ENCODE assay signal across 1 cellular context in the genomic region with DNA sequence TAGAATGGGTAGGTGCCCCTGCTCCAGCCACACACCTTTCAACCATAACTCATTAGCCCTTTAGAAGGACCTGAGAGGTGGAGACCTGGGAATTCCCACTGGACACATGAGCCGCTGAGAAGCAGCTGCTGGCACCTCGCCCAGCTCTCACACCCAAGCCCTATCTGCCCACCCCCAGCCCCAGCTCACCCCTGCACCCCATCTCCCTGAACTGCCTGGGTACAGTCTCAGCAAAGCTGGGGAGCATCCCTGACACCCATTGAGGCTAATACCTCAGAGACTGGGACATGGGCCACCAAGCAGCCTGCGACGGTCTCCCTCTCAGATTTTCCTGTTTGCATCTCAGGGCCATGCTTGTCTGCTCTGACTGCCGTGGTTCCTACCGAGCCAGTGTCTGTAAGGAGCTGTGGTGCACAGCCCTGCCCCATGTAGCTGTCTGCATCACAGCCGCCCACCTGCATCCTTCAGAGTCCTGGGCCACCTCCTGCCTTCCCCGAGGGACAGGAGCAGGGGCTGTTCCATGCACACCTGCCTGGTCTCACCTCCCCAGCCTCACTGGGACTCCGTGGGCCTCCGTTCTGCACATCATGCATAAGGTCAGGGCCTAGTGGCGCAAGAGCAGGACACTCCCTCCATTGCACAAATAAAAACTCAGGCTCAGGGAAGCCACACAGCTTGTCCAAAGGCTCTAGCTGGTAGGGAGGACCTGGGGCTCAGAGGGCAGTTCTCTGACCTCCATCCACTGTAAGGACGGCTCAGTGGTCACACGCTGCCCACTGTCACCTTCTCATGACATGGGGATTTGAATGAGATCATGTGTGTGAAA.
A peak's percentile ranks its signal among the peaks of the same experiment; 100 is the strongest.
TF ChIP-seq lines count a peak whose summit lies in the region.

No MANE protein-coding gene starts in this region.

TF ChIP-seq in HepG2, 621 proteins besides CTCF, POLR2A, EP300 and RAD21 (continued from another document and continues in another):
- TF ChIP-seq, protein P1, sequence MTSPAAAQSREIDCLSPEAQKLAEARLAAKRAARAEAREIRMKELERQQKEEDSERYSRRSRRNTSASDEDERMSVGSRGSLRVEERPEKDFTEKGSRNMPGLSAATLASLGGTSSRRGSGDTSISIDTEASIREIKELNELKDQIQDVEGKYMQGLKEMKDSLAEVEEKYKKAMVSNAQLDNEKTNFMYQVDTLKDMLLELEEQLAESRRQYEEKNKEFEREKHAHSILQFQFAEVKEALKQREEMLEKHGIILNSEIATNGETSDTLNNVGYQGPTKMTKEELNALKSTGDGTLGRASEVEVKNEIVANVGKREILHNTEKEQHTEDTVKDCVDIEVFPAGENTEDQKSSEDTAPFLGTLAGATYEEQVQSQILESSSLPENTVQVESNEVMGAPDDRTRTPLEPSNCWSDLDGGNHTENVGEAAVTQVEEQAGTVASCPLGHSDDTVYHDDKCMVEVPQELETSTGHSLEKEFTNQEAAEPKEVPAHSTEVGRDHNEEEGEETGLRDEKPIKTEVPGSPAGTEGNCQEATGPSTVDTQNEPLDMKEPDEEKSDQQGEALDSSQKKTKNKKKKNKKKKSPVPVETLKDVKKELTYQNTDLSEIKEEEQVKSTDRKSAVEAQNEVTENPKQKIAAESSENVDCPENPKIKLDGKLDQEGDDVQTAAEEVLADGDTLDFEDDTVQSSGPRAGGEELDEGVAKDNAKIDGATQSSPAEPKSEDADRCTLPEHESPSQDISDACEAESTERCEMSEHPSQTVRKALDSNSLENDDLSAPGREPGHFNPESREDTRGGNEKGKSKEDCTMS (CRISPR knock-in tag; conservative IDR thresholded peaks at IDR 0.05): no peak
- TF ChIP-seq KDM1A (CRISPR knock-in tag; IDR thresholded peaks at IDR 0.05): no peak
- TF ChIP-seq HCFC1 (IDR thresholded peaks at IDR 0.05; ENCODE audit: low read depth, low read length): no peak
- TF ChIP-seq, protein P2, sequence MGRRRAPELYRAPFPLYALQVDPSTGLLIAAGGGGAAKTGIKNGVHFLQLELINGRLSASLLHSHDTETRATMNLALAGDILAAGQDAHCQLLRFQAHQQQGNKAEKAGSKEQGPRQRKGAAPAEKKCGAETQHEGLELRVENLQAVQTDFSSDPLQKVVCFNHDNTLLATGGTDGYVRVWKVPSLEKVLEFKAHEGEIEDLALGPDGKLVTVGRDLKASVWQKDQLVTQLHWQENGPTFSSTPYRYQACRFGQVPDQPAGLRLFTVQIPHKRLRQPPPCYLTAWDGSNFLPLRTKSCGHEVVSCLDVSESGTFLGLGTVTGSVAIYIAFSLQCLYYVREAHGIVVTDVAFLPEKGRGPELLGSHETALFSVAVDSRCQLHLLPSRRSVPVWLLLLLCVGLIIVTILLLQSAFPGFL (CRISPR knock-in tag; IDR thresholded peaks at IDR 0.05): no peak
- TF ChIP-seq ZFP36L2 (CRISPR knock-in tag; IDR thresholded peaks at IDR 0.05): no peak
- no peak for TF ChIP-seq BHLHE40 (IDR thresholded peaks at IDR 0.05; ENCODE audit: low read length)
- TF ChIP-seq ZFP1 (CRISPR knock-in tag; IDR thresholded peaks at IDR 0.05): no peak
- TF ChIP-seq, protein P3, sequence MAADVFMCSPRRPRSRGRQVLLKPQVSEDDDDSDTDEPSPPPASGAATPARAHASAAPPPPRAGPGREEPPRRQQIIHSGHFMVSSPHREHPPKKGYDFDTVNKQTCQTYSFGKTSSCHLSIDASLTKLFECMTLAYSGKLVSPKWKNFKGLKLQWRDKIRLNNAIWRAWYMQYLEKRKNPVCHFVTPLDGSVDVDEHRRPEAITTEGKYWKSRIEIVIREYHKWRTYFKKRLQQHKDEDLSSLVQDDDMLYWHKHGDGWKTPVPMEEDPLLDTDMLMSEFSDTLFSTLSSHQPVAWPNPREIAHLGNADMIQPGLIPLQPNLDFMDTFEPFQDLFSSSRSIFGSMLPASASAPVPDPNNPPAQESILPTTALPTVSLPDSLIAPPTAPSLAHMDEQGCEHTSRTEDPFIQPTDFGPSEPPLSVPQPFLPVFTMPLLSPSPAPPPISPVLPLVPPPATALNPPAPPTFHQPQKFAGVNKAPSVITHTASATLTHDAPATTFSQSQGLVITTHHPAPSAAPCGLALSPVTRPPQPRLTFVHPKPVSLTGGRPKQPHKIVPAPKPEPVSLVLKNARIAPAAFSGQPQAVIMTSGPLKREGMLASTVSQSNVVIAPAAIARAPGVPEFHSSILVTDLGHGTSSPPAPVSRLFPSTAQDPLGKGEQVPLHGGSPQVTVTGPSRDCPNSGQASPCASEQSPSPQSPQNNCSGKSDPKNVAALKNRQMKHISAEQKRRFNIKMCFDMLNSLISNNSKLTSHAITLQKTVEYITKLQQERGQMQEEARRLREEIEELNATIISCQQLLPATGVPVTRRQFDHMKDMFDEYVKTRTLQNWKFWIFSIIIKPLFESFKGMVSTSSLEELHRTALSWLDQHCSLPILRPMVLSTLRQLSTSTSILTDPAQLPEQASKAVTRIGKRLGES (CRISPR knock-in tag; IDR thresholded peaks at IDR 0.05; ENCODE audit: borderline replicate concordance): no peak
- TF ChIP-seq ZBTB7A (CRISPR knock-in tag; IDR thresholded peaks at IDR 0.05): no peak
- no peak for TF ChIP-seq NONO (IDR thresholded peaks at IDR 0.05)
- peak; percentile 57; the same call in 1 of the 2 replicates for TF ChIP-seq NONO (CRISPR knock-in tag; conservative IDR thresholded peaks at IDR 0.05)
- no peak for TF ChIP-seq CREB1 (IDR thresholded peaks at IDR 0.05)
- no peak for TF ChIP-seq CREB1 (CRISPR knock-in tag; IDR thresholded peaks at IDR 0.05)
- 0 out of 2 replicates have a peak, but pooled peaks have one; percentile 12 for TF ChIP-seq DPF2 (CRISPR knock-in tag; IDR thresholded peaks at IDR 0.05; ENCODE audit: borderline replicate concordance, low read depth)
- no peak for TF ChIP-seq SIX1 (CRISPR knock-in tag; IDR thresholded peaks at IDR 0.05; ENCODE audit: borderline replicate concordance)
- TF ChIP-seq ZFYVE20 (CRISPR knock-in tag; IDR thresholded peaks at IDR 0.05; ENCODE audit: borderline replicate concordance, low read depth): no peak
- TF ChIP-seq, protein P4, sequence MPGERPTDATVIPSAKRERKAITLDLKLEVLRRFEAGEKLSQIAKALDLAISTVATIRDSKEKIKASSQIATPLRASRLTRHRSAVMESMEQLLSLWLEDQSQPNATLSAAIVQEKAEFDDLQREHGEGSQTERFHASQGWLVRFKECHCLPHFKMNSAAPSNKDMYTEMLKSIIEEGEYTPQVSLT (CRISPR knock-in tag; IDR thresholded peaks at IDR 0.05; ENCODE audit: borderline replicate concordance, low read depth): no peak
- no peak for TF ChIP-seq MED13 (CRISPR knock-in tag; IDR thresholded peaks at IDR 0.05)
- peak; percentile 52 for TF ChIP-seq ZMYM4 (CRISPR knock-in tag; IDR thresholded peaks at IDR 0.05)
- TF ChIP-seq, protein P5, sequence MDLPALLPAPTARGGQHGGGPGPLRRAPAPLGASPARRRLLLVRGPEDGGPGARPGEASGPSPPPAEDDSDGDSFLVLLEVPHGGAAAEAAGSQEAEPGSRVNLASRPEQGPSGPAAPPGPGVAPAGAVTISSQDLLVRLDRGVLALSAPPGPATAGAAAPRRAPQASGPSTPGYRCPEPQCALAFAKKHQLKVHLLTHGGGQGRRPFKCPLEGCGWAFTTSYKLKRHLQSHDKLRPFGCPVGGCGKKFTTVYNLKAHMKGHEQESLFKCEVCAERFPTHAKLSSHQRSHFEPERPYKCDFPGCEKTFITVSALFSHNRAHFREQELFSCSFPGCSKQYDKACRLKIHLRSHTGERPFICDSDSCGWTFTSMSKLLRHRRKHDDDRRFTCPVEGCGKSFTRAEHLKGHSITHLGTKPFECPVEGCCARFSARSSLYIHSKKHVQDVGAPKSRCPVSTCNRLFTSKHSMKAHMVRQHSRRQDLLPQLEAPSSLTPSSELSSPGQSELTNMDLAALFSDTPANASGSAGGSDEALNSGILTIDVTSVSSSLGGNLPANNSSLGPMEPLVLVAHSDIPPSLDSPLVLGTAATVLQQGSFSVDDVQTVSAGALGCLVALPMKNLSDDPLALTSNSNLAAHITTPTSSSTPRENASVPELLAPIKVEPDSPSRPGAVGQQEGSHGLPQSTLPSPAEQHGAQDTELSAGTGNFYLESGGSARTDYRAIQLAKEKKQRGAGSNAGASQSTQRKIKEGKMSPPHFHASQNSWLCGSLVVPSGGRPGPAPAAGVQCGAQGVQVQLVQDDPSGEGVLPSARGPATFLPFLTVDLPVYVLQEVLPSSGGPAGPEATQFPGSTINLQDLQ (CRISPR knock-in tag; IDR thresholded peaks at IDR 0.05): no peak
- no peak for TF ChIP-seq NFE2L2 (IDR thresholded peaks at IDR 0.05; ENCODE audit: low read length)
- TF ChIP-seq, protein P6, sequence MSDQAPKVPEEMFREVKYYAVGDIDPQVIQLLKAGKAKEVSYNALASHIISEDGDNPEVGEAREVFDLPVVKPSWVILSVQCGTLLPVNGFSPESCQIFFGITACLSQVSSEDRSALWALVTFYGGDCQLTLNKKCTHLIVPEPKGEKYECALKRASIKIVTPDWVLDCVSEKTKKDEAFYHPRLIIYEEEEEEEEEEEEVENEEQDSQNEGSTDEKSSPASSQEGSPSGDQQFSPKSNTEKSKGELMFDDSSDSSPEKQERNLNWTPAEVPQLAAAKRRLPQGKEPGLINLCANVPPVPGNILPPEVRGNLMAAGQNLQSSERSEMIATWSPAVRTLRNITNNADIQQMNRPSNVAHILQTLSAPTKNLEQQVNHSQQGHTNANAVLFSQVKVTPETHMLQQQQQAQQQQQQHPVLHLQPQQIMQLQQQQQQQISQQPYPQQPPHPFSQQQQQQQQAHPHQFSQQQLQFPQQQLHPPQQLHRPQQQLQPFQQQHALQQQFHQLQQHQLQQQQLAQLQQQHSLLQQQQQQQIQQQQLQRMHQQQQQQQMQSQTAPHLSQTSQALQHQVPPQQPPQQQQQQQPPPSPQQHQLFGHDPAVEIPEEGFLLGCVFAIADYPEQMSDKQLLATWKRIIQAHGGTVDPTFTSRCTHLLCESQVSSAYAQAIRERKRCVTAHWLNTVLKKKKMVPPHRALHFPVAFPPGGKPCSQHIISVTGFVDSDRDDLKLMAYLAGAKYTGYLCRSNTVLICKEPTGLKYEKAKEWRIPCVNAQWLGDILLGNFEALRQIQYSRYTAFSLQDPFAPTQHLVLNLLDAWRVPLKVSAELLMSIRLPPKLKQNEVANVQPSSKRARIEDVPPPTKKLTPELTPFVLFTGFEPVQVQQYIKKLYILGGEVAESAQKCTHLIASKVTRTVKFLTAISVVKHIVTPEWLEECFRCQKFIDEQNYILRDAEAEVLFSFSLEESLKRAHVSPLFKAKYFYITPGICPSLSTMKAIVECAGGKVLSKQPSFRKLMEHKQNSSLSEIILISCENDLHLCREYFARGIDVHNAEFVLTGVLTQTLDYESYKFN (CRISPR knock-in tag; conservative IDR thresholded peaks at IDR 0.05): peak; percentile 32
- TF ChIP-seq SUZ12 (IDR thresholded peaks at IDR 0.05; ENCODE audit: low read depth, low read length): no peak
- no peak for TF ChIP-seq ETV6 (CRISPR knock-in tag; conservative IDR thresholded peaks at IDR 0.05)
- TF ChIP-seq RXRA (CRISPR knock-in tag; IDR thresholded peaks at IDR 0.05): peak; percentile 68
- no peak for TF ChIP-seq ZBTB20 (CRISPR knock-in tag; IDR thresholded peaks at IDR 0.05; ENCODE audit: borderline replicate concordance, low read depth)
- no peak for TF ChIP-seq THYN1 (CRISPR knock-in tag; IDR thresholded peaks at IDR 0.05; ENCODE audit: borderline replicate concordance, low read depth)
- peak; percentile 95 for TF ChIP-seq CEBPB (IDR thresholded peaks at IDR 0.05; ENCODE audit: borderline replicate concordance, low read depth, low read length)
- TF ChIP-seq, protein P7, sequence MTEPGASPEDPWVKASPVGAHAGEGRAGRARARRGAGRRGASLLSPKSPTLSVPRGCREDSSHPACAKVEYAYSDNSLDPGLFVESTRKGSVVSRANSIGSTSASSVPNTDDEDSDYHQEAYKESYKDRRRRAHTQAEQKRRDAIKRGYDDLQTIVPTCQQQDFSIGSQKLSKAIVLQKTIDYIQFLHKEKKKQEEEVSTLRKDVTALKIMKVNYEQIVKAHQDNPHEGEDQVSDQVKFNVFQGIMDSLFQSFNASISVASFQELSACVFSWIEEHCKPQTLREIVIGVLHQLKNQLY (CRISPR knock-in tag; IDR thresholded peaks at IDR 0.05): no peak
- no peak for TF ChIP-seq ZNF12 (CRISPR knock-in tag; IDR thresholded peaks at IDR 0.05)
- TF ChIP-seq ZKSCAN5 (CRISPR knock-in tag; IDR thresholded peaks at IDR 0.05): peak; percentile 91
- TF ChIP-seq KLF13 (CRISPR knock-in tag; IDR thresholded peaks at IDR 0.05): no peak
- 0 out of 2 replicates have a peak, but pooled peaks have one; percentile 23 for TF ChIP-seq ZNF563 (CRISPR knock-in tag; IDR thresholded peaks at IDR 0.05)
- no peak for TF ChIP-seq ELF4 (CRISPR knock-in tag; IDR thresholded peaks at IDR 0.05; ENCODE audit: borderline replicate concordance)
- TF ChIP-seq SMARCE1 (IDR thresholded peaks at IDR 0.05; ENCODE audit: borderline replicate concordance): no peak
- no peak for TF ChIP-seq IRX3 (CRISPR knock-in tag; IDR thresholded peaks at IDR 0.05; ENCODE audit: borderline replicate concordance, low read depth)
- TF ChIP-seq, protein P8, sequence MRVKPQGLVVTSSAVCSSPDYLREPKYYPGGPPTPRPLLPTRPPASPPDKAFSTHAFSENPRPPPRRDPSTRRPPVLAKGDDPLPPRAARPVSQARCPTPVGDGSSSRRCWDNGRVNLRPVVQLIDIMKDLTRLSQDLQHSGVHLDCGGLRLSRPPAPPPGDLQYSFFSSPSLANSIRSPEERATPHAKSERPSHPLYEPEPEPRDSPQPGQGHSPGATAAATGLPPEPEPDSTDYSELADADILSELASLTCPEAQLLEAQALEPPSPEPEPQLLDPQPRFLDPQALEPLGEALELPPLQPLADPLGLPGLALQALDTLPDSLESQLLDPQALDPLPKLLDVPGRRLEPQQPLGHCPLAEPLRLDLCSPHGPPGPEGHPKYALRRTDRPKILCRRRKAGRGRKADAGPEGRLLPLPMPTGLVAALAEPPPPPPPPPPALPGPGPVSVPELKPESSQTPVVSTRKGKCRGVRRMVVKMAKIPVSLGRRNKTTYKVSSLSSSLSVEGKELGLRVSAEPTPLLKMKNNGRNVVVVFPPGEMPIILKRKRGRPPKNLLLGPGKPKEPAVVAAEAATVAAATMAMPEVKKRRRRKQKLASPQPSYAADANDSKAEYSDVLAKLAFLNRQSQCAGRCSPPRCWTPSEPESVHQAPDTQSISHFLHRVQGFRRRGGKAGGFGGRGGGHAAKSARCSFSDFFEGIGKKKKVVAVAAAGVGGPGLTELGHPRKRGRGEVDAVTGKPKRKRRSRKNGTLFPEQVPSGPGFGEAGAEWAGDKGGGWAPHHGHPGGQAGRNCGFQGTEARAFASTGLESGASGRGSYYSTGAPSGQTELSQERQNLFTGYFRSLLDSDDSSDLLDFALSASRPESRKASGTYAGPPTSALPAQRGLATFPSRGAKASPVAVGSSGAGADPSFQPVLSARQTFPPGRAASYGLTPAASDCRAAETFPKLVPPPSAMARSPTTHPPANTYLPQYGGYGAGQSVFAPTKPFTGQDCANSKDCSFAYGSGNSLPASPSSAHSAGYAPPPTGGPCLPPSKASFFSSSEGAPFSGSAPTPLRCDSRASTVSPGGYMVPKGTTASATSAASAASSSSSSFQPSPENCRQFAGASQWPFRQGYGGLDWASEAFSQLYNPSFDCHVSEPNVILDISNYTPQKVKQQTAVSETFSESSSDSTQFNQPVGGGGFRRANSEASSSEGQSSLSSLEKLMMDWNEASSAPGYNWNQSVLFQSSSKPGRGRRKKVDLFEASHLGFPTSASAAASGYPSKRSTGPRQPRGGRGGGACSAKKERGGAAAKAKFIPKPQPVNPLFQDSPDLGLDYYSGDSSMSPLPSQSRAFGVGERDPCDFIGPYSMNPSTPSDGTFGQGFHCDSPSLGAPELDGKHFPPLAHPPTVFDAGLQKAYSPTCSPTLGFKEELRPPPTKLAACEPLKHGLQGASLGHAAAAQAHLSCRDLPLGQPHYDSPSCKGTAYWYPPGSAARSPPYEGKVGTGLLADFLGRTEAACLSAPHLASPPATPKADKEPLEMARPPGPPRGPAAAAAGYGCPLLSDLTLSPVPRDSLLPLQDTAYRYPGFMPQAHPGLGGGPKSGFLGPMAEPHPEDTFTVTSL (CRISPR knock-in tag; IDR thresholded peaks at IDR 0.05; ENCODE audit: borderline replicate concordance): no peak
- TF ChIP-seq JUNB (CRISPR knock-in tag; IDR thresholded peaks at IDR 0.05; ENCODE audit: borderline replicate concordance): no peak
- TF ChIP-seq MEIS1 (CRISPR knock-in tag; IDR thresholded peaks at IDR 0.05; ENCODE audit: borderline replicate concordance): no peak
- TF ChIP-seq FOXK2 (IDR thresholded peaks at IDR 0.05): no peak
